In the genomic region with DNA sequence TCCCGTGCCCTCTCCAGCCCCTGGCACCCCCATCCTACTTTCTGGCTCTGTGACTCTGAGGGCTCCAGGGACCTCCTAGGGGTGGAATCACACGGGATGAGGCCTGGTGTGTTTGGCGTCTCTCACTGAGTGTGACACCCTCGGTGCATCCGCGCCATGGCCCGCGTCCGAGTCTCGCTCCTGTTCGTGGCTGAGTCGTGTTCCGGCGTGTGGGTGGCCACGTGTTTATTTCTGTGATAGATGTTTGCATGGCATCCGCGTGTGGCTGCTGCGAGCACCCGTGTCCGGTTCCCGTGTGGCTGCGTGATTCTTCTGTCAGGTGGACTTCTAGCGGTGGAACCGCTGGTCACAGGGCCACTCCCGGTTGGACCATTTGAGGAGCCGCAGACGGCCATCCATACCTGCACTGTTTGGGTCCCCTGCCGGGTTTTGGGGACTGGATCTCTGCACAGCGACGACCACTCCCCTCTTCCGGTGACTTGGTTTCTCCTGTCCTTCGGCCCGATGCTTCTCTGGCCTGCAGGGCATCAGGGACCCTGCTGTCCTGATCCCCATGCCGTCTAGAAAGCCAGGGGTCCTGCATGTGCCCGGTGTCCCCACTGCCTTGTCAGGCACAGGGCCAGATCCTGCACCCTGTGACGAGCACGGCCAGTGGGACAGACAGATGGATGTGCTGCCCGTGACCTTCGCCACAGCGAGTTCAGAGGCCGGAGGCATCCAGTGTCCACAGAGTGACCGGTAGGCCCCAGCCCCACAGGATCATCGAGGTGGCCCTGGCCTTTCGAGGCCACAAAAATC, we compare ENCODE assay signal across 22 cellular contexts.
"Had no signal": no experiment of that assay in that cellular context is flagged by ENCODE, and none has a peak within 500 bp of the region (broad histone marks: within the 10 kb centered on the region; RNA-seq: fewer than 3 reads in every experiment).

No MANE protein-coding gene starts in this region.

- H3K9me3 Mint-ChIP-seq: activated CD8-positive, alpha-beta T cell treated with anti-CD3 and anti-CD28 coated beads for 36 hours; activated naive CD4-positive, alpha-beta T cell treated with anti-CD3 and anti-CD28 coated beads, Interleukin-2, amount 10 ng/mL, durations not matched to agents 7 days and 5 days; activated naive CD8-positive, alpha-beta T cell treated with anti-CD3 and anti-CD28 coated beads, Interleukin-2, amount 50 U/mL, for 24 hours; activated T-cell treated with anti-CD3 and anti-CD28 coated beads, Interleukin-2, amount 50 U/mL, for 24 hours; stimulated activated effector memory CD8-positive, alpha-beta T cell treated with anti-CD3 and anti-CD28 coated beads, Interleukin-12 subunit alpha, Interleukin-12 subunit beta, amount 100 ng/mL, for 72 hours; T-helper 2 cell treated with Interferon-gamma antibody and Interleukin-4, amounts not matched to agents 5 μg/mL and 100 μg/mL, for 36 hours had no signal

- H3K4me1 Mint-ChIP-seq: brain had no signal

- DNase-seq: activated CD4-positive, alpha-beta T cell treated with anti-CD3 and anti-CD28 coated beads for 48 hours; activated CD8-positive, alpha-beta T cell treated with anti-CD3 and anti-CD28 coated beads for 36 hours; activated naive CD4-positive, alpha-beta T cell treated with anti-CD3 and anti-CD28 coated beads, Interleukin-2, amount 10 ng/mL, durations not matched to agents 7 days and 5 days; activated naive CD8-positive, alpha-beta T cell treated with anti-CD3 and anti-CD28 coated beads, Interleukin-2, amount 50 U/mL, for 24 hours; activated T-cell treated with anti-CD3 and anti-CD28 coated beads, Interleukin-2, amount 50 U/mL, for 24 hours; erythroblast; foreskin melanocyte; kidney glomerular epithelial cell; left ventricle myocardium inferior; mammary epithelial cell; midbrain; sigmoid colon; stimulated activated CD4-positive, alpha-beta T cell treated with anti-CD3 and anti-CD28 coated beads, Interleukin-4, amount 100 ng/mL, for 24 hours; SW 1271; thyroid gland had no signal

- H3K27ac ChIP-seq: left ventricle myocardium inferior, sigmoid colon, thyroid gland had no signal

- FAIRE-seq: colon, endometrium, TTC549, urothelium cell line had no signal

- H3K27me3 Mint-ChIP-seq: activated CD8-positive, alpha-beta T cell treated with anti-CD3 and anti-CD28 coated beads for 36 hours; activated naive CD4-positive, alpha-beta T cell treated with anti-CD3 and anti-CD28 coated beads, Interleukin-2, amount 10 ng/mL, durations not matched to agents 7 days and 5 days; activated naive CD8-positive, alpha-beta T cell treated with anti-CD3 and anti-CD28 coated beads, Interleukin-2, amount 50 U/mL, for 24 hours; activated T-cell treated with anti-CD3 and anti-CD28 coated beads, Interleukin-2, amount 50 U/mL, for 24 hours; brain had no signal

- H3K4me3 ChIP-seq: left ventricle myocardium inferior, sigmoid colon, thyroid gland had no signal

- H3K9me3 ChIP-seq: left ventricle myocardium inferior, sigmoid colon, thyroid gland had no signal

- H3K27me3 ChIP-seq: sigmoid colon, thyroid gland had no signal

- H3K4me3 Mint-ChIP-seq: activated CD8-positive, alpha-beta T cell treated with anti-CD3 and anti-CD28 coated beads for 36 hours; activated naive CD4-positive, alpha-beta T cell treated with anti-CD3 and anti-CD28 coated beads, Interleukin-2, amount 10 ng/mL, durations not matched to agents 7 days and 5 days; activated naive CD8-positive, alpha-beta T cell treated with anti-CD3 and anti-CD28 coated beads, Interleukin-2, amount 50 U/mL, for 24 hours; activated T-cell treated with anti-CD3 and anti-CD28 coated beads, Interleukin-2, amount 50 U/mL, for 24 hours; brain; stimulated activated effector memory CD8-positive, alpha-beta T cell treated with anti-CD3 and anti-CD28 coated beads, Interleukin-12 subunit alpha, Interleukin-12 subunit beta, amount 100 ng/mL, for 72 hours; T-helper 2 cell treated with Interferon-gamma antibody and Interleukin-4, amounts not matched to agents 5 μg/mL and 100 μg/mL, for 36 hours had no signal

- H3K27ac Mint-ChIP-seq: activated CD8-positive, alpha-beta T cell treated with anti-CD3 and anti-CD28 coated beads for 36 hours; activated naive CD8-positive, alpha-beta T cell treated with anti-CD3 and anti-CD28 coated beads, Interleukin-2, amount 50 U/mL, for 24 hours; T-helper 2 cell treated with Interferon-gamma antibody and Interleukin-4, amounts not matched to agents 5 μg/mL and 100 μg/mL, for 36 hours had no signal

- ATAC-seq: activated CD8-positive, alpha-beta T cell treated with anti-CD3 and anti-CD28 coated beads for 36 hours; activated naive CD8-positive, alpha-beta T cell treated with anti-CD3 and anti-CD28 coated beads, Interleukin-2, amount 50 U/mL, for 24 hours; stimulated activated effector memory CD8-positive, alpha-beta T cell treated with anti-CD3 and anti-CD28 coated beads, Interleukin-12 subunit alpha, Interleukin-12 subunit beta, amount 100 ng/mL, for 72 hours had no signal

- H3K36me3 ChIP-seq: thyroid gland had no signal
